ENCODE assay signal across 1 cellular context in genomic region chr16:3029499-3030127, GRCh38.
TF ChIP-seq lines count a peak whose summit lies in the region.

No MANE protein-coding gene starts in this region.

TF ChIP-seq in K562, 482 proteins besides CTCF, POLR2A, EP300 and RAD21 (continues in another document):
- TF ChIP-seq TEAD1 (CRISPR knock-in tag; IDR thresholded peaks at IDR 0.05) (0 out of 4 replicates have a peak, but pooled peaks of 1 of the 2 experiments have one; percentile 26), NFIC (IDR thresholded peaks at IDR 0.05) (peak; percentile 69), NFE2L1 (tag; IDR thresholded peaks at IDR 0.05; ENCODE audit: borderline replicate concordance, low read depth) (no peak), RB1 (IDR thresholded peaks at IDR 0.05; ENCODE audit: low read depth) (peak; percentile 69; the same call in 1 of the 2 replicates), MEF2A (IDR thresholded peaks at IDR 0.05; ENCODE audit: control insufficient read depth, low read depth, low read length) (no peak), CLOCK (CRISPR knock-in tag; IDR thresholded peaks at IDR 0.05; ENCODE audit: borderline replicate concordance) (no peak), ZNF740 (CRISPR knock-in tag; IDR thresholded peaks at IDR 0.05) (no peak), ZNF740 (tag; IDR thresholded peaks at IDR 0.05) (no peak), RBM14 (IDR thresholded peaks at IDR 0.05; ENCODE audit: borderline replicate concordance, insufficient read depth, low read depth, low read length) (no peak), AFF1 (IDR thresholded peaks at IDR 0.05; ENCODE audit: low read depth in 1 of 2, partially characterized antibody in 2 of 2) (no peak), ZNF280B (CRISPR knock-in tag; IDR thresholded peaks at IDR 0.05) (no peak), STAG1 (CRISPR knock-in tag; IDR thresholded peaks at IDR 0.05; ENCODE audit: borderline replicate concordance) (no peak), ERF (CRISPR knock-in tag; IDR thresholded peaks at IDR 0.05) (no peak), JUND (IDR thresholded peaks at IDR 0.05; ENCODE audit: borderline replicate concordance, low read depth, low read length) (0 out of 2 replicates have a peak, but pooled peaks have one; percentile 10), JUND (tag; IDR thresholded peaks at IDR 0.05; ENCODE audit: borderline replicate concordance, low read depth, low read length) (no peak; the same call in 2 of the 3 replicates), CC2D1A (IDR thresholded peaks at IDR 0.05) (no peak), KAT8 (IDR thresholded peaks at IDR 0.05; ENCODE audit: low read depth) (no peak), FOXA3 (CRISPR knock-in tag; conservative IDR thresholded peaks at IDR 0.05 in 1 of 2, IDR thresholded peaks at IDR 0.05 in 1 of 2) (no peak), ZNF444 (CRISPR knock-in tag; IDR thresholded peaks at IDR 0.05) (no peak), ARHGAP35 (IDR thresholded peaks at IDR 0.05; ENCODE audit: partially characterized antibody) (no peak), DIDO1 (tag; IDR thresholded peaks at IDR 0.05; ENCODE audit: low read depth) (no peak), RREB1 (CRISPR knock-in tag; IDR thresholded peaks at IDR 0.05) (no peak), RBM22 (IDR thresholded peaks at IDR 0.05; ENCODE audit: low read depth, low read length, poor library complexity, severe bottlenecking) (no peak), MXI1 (IDR thresholded peaks at IDR 0.05; ENCODE audit: low read depth, low read length) (no peak), ZBTB11 (CRISPR knock-in tag; IDR thresholded peaks at IDR 0.05) (no peak)
- TF ChIP-seq, protein P1, sequence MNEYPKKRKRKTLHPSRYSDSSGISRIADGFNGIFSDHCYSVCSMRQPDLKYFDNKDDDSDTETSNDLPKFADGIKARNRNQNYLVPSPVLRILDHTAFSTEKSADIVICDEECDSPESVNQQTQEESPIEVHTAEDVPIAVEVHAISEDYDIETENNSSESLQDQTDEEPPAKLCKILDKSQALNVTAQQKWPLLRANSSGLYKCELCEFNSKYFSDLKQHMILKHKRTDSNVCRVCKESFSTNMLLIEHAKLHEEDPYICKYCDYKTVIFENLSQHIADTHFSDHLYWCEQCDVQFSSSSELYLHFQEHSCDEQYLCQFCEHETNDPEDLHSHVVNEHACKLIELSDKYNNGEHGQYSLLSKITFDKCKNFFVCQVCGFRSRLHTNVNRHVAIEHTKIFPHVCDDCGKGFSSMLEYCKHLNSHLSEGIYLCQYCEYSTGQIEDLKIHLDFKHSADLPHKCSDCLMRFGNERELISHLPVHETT (CRISPR knock-in tag; conservative IDR thresholded peaks at IDR 0.05 in 1 of 2, IDR thresholded peaks at IDR 0.05 in 1 of 2) = no peak
- TF ChIP-seq, protein P2, sequence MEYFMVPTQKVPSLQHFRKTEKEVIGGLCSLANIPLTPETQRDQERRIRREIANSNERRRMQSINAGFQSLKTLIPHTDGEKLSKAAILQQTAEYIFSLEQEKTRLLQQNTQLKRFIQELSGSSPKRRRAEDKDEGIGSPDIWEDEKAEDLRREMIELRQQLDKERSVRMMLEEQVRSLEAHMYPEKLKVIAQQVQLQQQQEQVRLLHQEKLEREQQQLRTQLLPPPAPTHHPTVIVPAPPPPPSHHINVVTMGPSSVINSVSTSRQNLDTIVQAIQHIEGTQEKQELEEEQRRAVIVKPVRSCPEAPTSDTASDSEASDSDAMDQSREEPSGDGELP (CRISPR knock-in tag; IDR thresholded peaks at IDR 0.05; ENCODE audit: borderline replicate concordance) = peak; percentile 90
